8 cellular contexts compared by ENCODE assay signal in the genomic region with DNA sequence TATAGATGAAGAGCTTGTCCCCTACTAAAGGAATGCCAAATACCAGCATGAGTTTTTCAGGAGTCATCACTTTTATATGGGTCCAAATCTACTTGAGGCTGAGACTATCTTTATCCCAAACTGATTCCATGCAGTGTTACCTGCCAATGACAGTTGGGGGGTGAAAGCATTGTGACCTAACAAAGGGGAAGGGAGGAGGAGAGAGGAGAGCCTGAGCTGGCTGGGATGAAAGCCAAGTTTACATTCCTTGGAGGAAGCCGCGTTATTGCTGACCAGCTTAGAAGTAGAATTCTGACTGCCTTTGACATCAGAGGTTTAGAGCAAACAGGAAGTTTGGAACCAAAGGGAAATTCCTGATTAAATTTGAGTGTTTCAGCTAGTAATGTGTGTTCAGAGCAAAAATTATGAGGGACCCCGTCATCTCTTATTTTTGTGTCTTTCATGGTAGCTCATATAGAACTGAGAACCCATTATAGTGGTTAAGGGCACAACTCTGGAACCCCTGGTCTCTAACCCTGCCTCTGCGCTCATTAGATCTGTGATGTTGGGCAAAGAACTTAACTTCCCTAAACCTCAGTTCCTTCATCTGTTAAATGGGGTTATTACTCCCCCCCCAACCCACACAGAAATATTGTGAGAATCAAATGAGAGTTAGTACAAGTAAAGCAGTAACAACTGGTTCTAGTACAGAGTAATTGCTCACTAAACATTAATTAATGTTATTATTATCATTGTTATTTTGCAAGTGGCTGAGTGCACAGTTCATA.
A peak's percentile ranks its signal among the peaks of the same experiment; 100 is the strongest.
DNase-seq lines count a peak whose midpoint lies in the region; TF ChIP-seq lines count a peak whose summit lies in the region.

No MANE protein-coding gene starts in this region.

- no peak overlapping the region for H2BK15ac ChIP-seq in neuronal stem cell (ENCODE audit: low read length)

- BruUV-seq in PC-9 (replicated peaks; lab: Mats Ljungman, UMichigan) = no TSS peak

- peak overlapping the region; percentile 63 for H3K4me2 ChIP-seq in PC-9
- H3K4me2 ChIP-seq in neuronal stem cell (ENCODE audit: insufficient read depth, low read length, poor library complexity, severe bottlenecking) = no peak overlapping the region

- no peak overlapping the region for H2BK5ac ChIP-seq in neuronal stem cell (ENCODE audit: low read length)

- no peak overlapping the region for H2BK12ac ChIP-seq in neuronal stem cell (ENCODE audit: low read length)

- no peak overlapping the region for H2BK120ac ChIP-seq in neuronal stem cell (ENCODE audit: low read depth, low read length)

- no peaks in the 10 kb centered on the region for H3K9me2 ChIP-seq in PC-9 (ENCODE audit: insufficient read depth)

- DNase-seq in CD14-positive monocyte (ENCODE audit: low spot score) = peak; percentile 50
- peak; percentile 79 to 95 for DNase-seq in PC-9
- no peak for DNase-seq in neuronal stem cell (ENCODE audit: low spot score)
- no peak for DNase-seq in UCSD-AML1 (lab: John Stamatoyannopoulos, UW; ENCODE audit: unreplicated experiment)
- DNase-seq in GM13976 (ENCODE audit: low spot score) = no peak
- DNase-seq in effector CD4-positive, alpha-beta T cell = no peak

- H3K4me1 ChIP-seq in PC-9 (replicated peaks; ENCODE audit: insufficient read depth) = peaks cover 26% of the 10 kb centered on the region
- no peaks in the 10 kb centered on the region for H3K4me1 ChIP-seq in esophagus (ENCODE audit: control insufficient read depth in 2 of 2, insufficient read depth in 2 of 2, low read length in 1 of 2)
- peaks cover 0 to 2% of the 10 kb centered on the region in 2 donors for H3K4me1 ChIP-seq in neuronal stem cell (ENCODE audit: control insufficient read depth in 2 of 2, insufficient read depth in 1 of 2, low read depth in 1 of 2, low read length in 2 of 2)

- 24 to 32% methylated on average over 4 of the region's 4 CpGs for WGBS in esophagus, 2 donors
- no CpG with 5 or more reads among the region's 4 CpGs for WGBS in neuronal stem cell (ENCODE audit: extremely low coverage in 2 of 2, insufficient read length in 2 of 2, insufficient replicate concordance in 1 of 2), 2 donors

- H3K23ac ChIP-seq in neuronal stem cell (ENCODE audit: low read depth, low read length, poor library complexity) = no peak overlapping the region

- peaks cover 8% of the 10 kb centered on the region for H3K4me1 Mint-ChIP-seq in CD14-positive monocyte
- peaks cover 7% of the 10 kb centered on the region for H3K4me1 Mint-ChIP-seq in nephron

- CTCF ChIA-PET in PC-9 (lab: Charles Lee) = interaction anchor here (0.6 to 2.6 kb wide), 2 partner anchors 35 to 868 kb away, joined by 3 to 10 read pairs; no protein-coding TSS in a partner anchor

- no peak overlapping the region for H3K18ac ChIP-seq in neuronal stem cell (ENCODE audit: low read length)

- H2AFZ ChIP-seq in PC-9 (no peak overlapping the region), neuronal stem cell (ENCODE audit: low read length) (no peak overlapping the region)

- H3K4me3 Mint-ChIP-seq in CD14-positive monocyte (no peak overlapping the region), nephron (no peak overlapping the region)

- H3K27ac Mint-ChIP-seq in CD14-positive monocyte (peak overlapping the region in 4 of 7 donors; percentile 4 to 83 (median 26)), nephron (peak overlapping the region; percentile 52 to 75 (median 73))

- H3K4ac ChIP-seq in neuronal stem cell (ENCODE audit: low read length) = no peak overlapping the region

- H3K79me1 ChIP-seq in neuronal stem cell (ENCODE audit: low read depth, low read length) = no peaks in the 10 kb centered on the region

- intact Hi-C loops in CD14-positive monocyte (cut with micrococcal nuclease) = no loop called here
- intact Hi-C loops in PC-9 (cut with micrococcal nuclease; ENCODE audit: unreplicated experiment) = loop anchor here (1.0 kb wide), 3 partner anchors 25 to 66 kb away; no protein-coding TSS in a partner anchor

- no peak overlapping the region for H2AK5ac ChIP-seq in neuronal stem cell (ENCODE audit: low read depth, low read length)

- POLR2A ChIA-PET in PC-9 (lab: Charles Lee; ENCODE audit: unreplicated experiment) = interaction anchor here (0.5 to 1.7 kb wide), 3 partner anchors 134 to 199 kb away, joined by 3 to 6 read pairs (median 5); a partner anchor contains a TSS

- peaks cover 32% of the 10 kb centered on the region for H3K9me3 ChIP-seq in PC-9 (ENCODE audit: insufficient read depth, low read depth)
- H3K9me3 ChIP-seq in esophagus (ENCODE audit: control insufficient read depth in 2 of 2, insufficient read depth in 1 of 2, low read depth in 1 of 2, low read length in 1 of 2) = no peaks in the 10 kb centered on the region
- peaks cover 0 to 3% of the 10 kb centered on the region in 2 donors for H3K9me3 ChIP-seq in neuronal stem cell (replicated peaks in 1 of 2; ENCODE audit: control insufficient read depth in 2 of 2, insufficient read depth in 1 of 2, low read depth in 1 of 2, low read length in 2 of 2)

- H4K8ac ChIP-seq in neuronal stem cell (ENCODE audit: low read depth, low read length) = no peak overlapping the region

- no peaks in the 10 kb centered on the region for H3K79me2 ChIP-seq in PC-9 (ENCODE audit: low read depth)

- peaks cover 0 to 2% (median 0%) of the 10 kb centered on the region in 3 donors for H3K27me3 Mint-ChIP-seq in CD14-positive monocyte (ENCODE audit: low read depth in 3 of 3)
- H3K27me3 Mint-ChIP-seq in nephron (ENCODE audit: low read depth) = peaks cover 6% of the 10 kb centered on the region

- H3F3A ChIP-seq in PC-9 (ENCODE audit: insufficient read depth, low read depth) = peaks cover 31% of the 10 kb centered on the region

- peaks cover 33% of the 10 kb centered on the region for H3K36me3 ChIP-seq in PC-9 (ENCODE audit: low read depth)
- H3K36me3 ChIP-seq in esophagus (ENCODE audit: control insufficient read depth in 2 of 2, insufficient read depth in 2 of 2, low read length in 1 of 2) = no peaks in the 10 kb centered on the region
- no peaks in the 10 kb centered on the region for H3K36me3 ChIP-seq in neuronal stem cell (replicated peaks in 1 of 2; ENCODE audit: control insufficient read depth in 2 of 2, insufficient read depth in 2 of 2, low read length in 2 of 2)

- H3K4me3 ChIP-seq in PC-9 = 0 out of 2 replicates have a peak overlapping the region, but pooled peaks have one; percentile 7
- no peak overlapping the region for H3K4me3 ChIP-seq in esophagus (ENCODE audit: low read depth in 1 of 2, low read length in 2 of 2)
- no peak overlapping the region for H3K4me3 ChIP-seq in neuronal stem cell (ENCODE audit: low read length in 2 of 2)

- peaks cover 4 to 11% (median 7%) of the 10 kb centered on the region in 7 donors for H3K9me3 Mint-ChIP-seq in CD14-positive monocyte
- peaks cover 20% of the 10 kb centered on the region for H3K9me3 Mint-ChIP-seq in nephron

- H3K14ac ChIP-seq in neuronal stem cell (ENCODE audit: low read length) = no peak overlapping the region

- H3K27ac ChIP-seq in PC-9 (peak overlapping the region; percentile 93), esophagus (ENCODE audit: low read depth in 2 of 2, low read length in 1 of 2) (peak overlapping the region; percentile 41 to 73), neuronal stem cell (replicated peaks; ENCODE audit: low read length) (no peak overlapping the region)

- no peak overlapping the region for H3K9ac ChIP-seq in neuronal stem cell (ENCODE audit: low read depth, low read length, poor library complexity)

- in situ Hi-C loops in GM13976 (cut with MboI; ENCODE audit: low sequenced_read_pairs, unreplicated experiment) = no loop called here

- H4K91ac ChIP-seq in neuronal stem cell (ENCODE audit: low read depth, low read length, poor library complexity) = no peak overlapping the region

- H3K27me3 ChIP-seq in PC-9 (ENCODE audit: insufficient read depth, low read depth) = no peaks in the 10 kb centered on the region
- H3K27me3 ChIP-seq in esophagus (ENCODE audit: control insufficient read depth in 1 of 2, insufficient read depth in 2 of 2, low read length in 2 of 2) = no peaks in the 10 kb centered on the region
- no peaks in the 10 kb centered on the region for H3K27me3 ChIP-seq in neuronal stem cell (ENCODE audit: control insufficient read depth in 3 of 3, insufficient read depth in 3 of 3, low read depth in 1 of 3, low read length in 3 of 3)

- TF ChIP-seq CTCF in CD14-positive monocyte (IDR thresholded peaks at IDR 0.05) (no peak), PC-9 (conservative IDR thresholded peaks at IDR 0.05) (no peak), nephron (IDR thresholded peaks at IDR 0.05; ENCODE audit: unreplicated experiment in 3 of 3) (no peak), GM13976 (IDR thresholded peaks at IDR 0.05; ENCODE audit: borderline replicate concordance, control extremely low read depth, extremely low read depth, insufficient read depth, missing control alignments) (no peak)

- no peaks in the 10 kb centered on the region for H4K20me1 ChIP-seq in PC-9 (ENCODE audit: insufficient read depth)

- H3K36me3 Mint-ChIP-seq in CD14-positive monocyte = peaks cover 26 to 44% of the 10 kb centered on the region in 2 donors
- H3K36me3 Mint-ChIP-seq in nephron (ENCODE audit: low read depth) = peaks cover 24% of the 10 kb centered on the region

Comparison
In these comparisons a context has a peak if more than half of its experiments do, and no peak if none do; other contexts are left out.
1. DNase-seq: peak in CD14-positive monocyte (single experiment) and PC-9 (2 of 2); none in neuronal stem cell (single experiment), UCSD-AML1 (single experiment), GM13976 (single experiment) and effector CD4-positive, alpha-beta T cell (single experiment).